In the genomic region with DNA sequence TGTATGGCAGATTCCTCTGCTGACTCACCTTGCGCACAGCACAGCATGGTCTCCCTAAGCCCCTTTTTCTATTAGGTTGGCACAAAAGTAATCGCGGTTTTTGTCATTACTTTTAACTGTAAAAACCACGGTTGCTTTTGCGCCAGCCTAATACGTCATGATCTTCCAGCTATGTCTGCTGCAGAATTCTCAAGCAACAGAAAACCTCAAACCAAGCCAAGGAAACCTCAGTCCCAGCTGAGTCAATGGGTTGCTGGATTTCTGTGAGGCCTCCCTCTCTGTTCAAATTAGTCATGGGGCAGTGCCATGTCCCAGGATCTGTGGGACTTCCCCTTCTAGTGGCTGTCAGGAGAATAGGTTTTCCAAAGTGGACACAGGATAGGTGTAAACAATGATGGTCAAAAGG, we compare ENCODE assay signal across 1 cellular context.
A peak's percentile ranks its signal among the peaks of the same experiment; 100 is the strongest.
TF ChIP-seq lines count a peak whose summit lies in the region.

No MANE protein-coding gene starts in this region.

TF ChIP-seq in HepG2, 621 proteins besides CTCF, POLR2A, EP300 and RAD21:
- TF ChIP-seq, protein P1, sequence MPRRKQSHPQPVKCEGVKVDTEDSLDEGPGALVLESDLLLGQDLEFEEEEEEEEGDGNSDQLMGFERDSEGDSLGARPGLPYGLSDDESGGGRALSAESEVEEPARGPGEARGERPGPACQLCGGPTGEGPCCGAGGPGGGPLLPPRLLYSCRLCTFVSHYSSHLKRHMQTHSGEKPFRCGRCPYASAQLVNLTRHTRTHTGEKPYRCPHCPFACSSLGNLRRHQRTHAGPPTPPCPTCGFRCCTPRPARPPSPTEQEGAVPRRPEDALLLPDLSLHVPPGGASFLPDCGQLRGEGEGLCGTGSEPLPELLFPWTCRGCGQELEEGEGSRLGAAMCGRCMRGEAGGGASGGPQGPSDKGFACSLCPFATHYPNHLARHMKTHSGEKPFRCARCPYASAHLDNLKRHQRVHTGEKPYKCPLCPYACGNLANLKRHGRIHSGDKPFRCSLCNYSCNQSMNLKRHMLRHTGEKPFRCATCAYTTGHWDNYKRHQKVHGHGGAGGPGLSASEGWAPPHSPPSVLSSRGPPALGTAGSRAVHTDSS (CRISPR knock-in tag; conservative IDR thresholded peaks at IDR 0.05) = no peak
- TF ChIP-seq KDM5B (CRISPR knock-in tag; IDR thresholded peaks at IDR 0.05; ENCODE audit: borderline replicate concordance) (no peak), ZKSCAN1 (IDR thresholded peaks at IDR 0.05; ENCODE audit: low read length) (no peak), ZNF562 (CRISPR knock-in tag; IDR thresholded peaks at IDR 0.05; ENCODE audit: borderline replicate concordance) (no peak), TBX3 (IDR thresholded peaks at IDR 0.05; ENCODE audit: borderline replicate concordance) (no peak), NCOA1 (CRISPR knock-in tag; IDR thresholded peaks at IDR 0.05) (no peak), KLF15 (CRISPR knock-in tag; IDR thresholded peaks at IDR 0.05; ENCODE audit: borderline replicate concordance) (no peak), RCOR2 (CRISPR knock-in tag; IDR thresholded peaks at IDR 0.05) (no peak), DPF2 (CRISPR knock-in tag; IDR thresholded peaks at IDR 0.05; ENCODE audit: borderline replicate concordance, low read depth) (no peak), ZNF768 (CRISPR knock-in tag; IDR thresholded peaks at IDR 0.05) (peak; percentile 59; the same call in 1 of the 2 replicates), SAP130 (CRISPR knock-in tag; IDR thresholded peaks at IDR 0.05; ENCODE audit: low read depth) (no peak), FOSL2 (CRISPR knock-in tag; IDR thresholded peaks at IDR 0.05) (0 out of 2 replicates have a peak, but pooled peaks have one; percentile 38), SMC3 (IDR thresholded peaks at IDR 0.05; ENCODE audit: low read length) (peak; percentile 68), NFE2 (CRISPR knock-in tag; IDR thresholded peaks at IDR 0.05) (no peak), BCL6 (CRISPR knock-in tag; IDR thresholded peaks at IDR 0.05) (no peak), STAG1 (CRISPR knock-in tag; IDR thresholded peaks at IDR 0.05) (peak; percentile 68), SAFB2 (CRISPR knock-in tag; IDR thresholded peaks at IDR 0.05; ENCODE audit: borderline replicate concordance, low read depth) (no peak), MIXL1 (CRISPR knock-in tag; IDR thresholded peaks at IDR 0.05) (0 out of 2 replicates have a peak, but pooled peaks have one; percentile 16), ERF (CRISPR knock-in tag; IDR thresholded peaks at IDR 0.05) (0 out of 2 replicates have a peak, but pooled peaks have one; percentile 28), SRY (CRISPR knock-in tag; IDR thresholded peaks at IDR 0.05) (no peak), MIER2 (CRISPR knock-in tag; IDR thresholded peaks at IDR 0.05) (no peak)
- TF ChIP-seq, protein P2, sequence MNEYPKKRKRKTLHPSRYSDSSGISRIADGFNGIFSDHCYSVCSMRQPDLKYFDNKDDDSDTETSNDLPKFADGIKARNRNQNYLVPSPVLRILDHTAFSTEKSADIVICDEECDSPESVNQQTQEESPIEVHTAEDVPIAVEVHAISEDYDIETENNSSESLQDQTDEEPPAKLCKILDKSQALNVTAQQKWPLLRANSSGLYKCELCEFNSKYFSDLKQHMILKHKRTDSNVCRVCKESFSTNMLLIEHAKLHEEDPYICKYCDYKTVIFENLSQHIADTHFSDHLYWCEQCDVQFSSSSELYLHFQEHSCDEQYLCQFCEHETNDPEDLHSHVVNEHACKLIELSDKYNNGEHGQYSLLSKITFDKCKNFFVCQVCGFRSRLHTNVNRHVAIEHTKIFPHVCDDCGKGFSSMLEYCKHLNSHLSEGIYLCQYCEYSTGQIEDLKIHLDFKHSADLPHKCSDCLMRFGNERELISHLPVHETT (CRISPR knock-in tag; conservative IDR thresholded peaks at IDR 0.05) = no peak
- TF ChIP-seq, protein P3, sequence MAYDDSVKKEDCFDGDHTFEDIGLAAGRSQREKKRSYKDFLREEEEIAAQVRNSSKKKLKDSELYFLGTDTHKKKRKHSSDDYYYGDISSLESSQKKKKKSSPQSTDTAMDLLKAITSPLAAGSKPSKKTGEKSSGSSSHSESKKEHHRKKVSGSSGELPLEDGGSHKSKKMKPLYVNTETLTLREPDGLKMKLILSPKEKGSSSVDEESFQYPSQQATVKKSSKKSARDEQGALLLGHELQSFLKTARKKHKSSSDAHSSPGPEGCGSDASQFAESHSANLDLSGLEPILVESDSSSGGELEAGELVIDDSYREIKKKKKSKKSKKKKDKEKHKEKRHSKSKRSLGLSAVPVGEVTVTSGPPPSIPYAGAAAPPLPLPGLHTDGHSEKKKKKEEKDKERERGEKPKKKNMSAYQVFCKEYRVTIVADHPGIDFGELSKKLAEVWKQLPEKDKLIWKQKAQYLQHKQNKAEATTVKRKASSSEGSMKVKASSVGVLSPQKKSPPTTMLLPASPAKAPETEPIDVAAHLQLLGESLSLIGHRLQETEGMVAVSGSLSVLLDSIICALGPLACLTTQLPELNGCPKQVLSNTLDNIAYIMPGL (CRISPR knock-in tag; IDR thresholded peaks at IDR 0.05; ENCODE audit: borderline replicate concordance in 1 of 2, low read depth in 1 of 2) = no peak
- TF ChIP-seq, protein P4, sequence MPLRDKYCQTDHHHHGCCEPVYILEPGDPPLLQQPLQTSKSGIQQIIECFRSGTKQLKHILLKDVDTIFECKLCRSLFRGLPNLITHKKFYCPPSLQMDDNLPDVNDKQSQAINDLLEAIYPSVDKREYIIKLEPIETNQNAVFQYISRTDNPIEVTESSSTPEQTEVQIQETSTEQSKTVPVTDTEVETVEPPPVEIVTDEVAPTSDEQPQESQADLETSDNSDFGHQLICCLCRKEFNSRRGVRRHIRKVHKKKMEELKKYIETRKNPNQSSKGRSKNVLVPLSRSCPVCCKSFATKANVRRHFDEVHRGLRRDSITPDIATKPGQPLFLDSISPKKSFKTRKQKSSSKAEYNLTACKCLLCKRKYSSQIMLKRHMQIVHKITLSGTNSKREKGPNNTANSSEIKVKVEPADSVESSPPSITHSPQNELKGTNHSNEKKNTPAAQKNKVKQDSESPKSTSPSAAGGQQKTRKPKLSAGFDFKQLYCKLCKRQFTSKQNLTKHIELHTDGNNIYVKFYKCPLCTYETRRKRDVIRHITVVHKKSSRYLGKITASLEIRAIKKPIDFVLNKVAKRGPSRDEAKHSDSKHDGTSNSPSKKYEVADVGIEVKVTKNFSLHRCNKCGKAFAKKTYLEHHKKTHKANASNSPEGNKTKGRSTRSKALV (CRISPR knock-in tag; IDR thresholded peaks at IDR 0.05) = no peak
- TF ChIP-seq, protein P5, sequence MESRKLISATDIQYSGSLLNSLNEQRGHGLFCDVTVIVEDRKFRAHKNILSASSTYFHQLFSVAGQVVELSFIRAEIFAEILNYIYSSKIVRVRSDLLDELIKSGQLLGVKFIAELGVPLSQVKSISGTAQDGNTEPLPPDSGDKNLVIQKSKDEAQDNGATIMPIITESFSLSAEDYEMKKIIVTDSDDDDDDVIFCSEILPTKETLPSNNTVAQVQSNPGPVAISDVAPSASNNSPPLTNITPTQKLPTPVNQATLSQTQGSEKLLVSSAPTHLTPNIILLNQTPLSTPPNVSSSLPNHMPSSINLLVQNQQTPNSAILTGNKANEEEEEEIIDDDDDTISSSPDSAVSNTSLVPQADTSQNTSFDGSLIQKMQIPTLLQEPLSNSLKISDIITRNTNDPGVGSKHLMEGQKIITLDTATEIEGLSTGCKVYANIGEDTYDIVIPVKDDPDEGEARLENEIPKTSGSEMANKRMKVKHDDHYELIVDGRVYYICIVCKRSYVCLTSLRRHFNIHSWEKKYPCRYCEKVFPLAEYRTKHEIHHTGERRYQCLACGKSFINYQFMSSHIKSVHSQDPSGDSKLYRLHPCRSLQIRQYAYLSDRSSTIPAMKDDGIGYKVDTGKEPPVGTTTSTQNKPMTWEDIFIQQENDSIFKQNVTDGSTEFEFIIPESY (CRISPR knock-in tag; IDR thresholded peaks at IDR 0.05) = 0 out of 2 replicates have a peak, but pooled peaks have one; percentile 27
TF ChIP-seq in HepG2: peak in this region for 7.
